Comparison of ENCODE assay signal across 8 cellular contexts in the genomic region with DNA sequence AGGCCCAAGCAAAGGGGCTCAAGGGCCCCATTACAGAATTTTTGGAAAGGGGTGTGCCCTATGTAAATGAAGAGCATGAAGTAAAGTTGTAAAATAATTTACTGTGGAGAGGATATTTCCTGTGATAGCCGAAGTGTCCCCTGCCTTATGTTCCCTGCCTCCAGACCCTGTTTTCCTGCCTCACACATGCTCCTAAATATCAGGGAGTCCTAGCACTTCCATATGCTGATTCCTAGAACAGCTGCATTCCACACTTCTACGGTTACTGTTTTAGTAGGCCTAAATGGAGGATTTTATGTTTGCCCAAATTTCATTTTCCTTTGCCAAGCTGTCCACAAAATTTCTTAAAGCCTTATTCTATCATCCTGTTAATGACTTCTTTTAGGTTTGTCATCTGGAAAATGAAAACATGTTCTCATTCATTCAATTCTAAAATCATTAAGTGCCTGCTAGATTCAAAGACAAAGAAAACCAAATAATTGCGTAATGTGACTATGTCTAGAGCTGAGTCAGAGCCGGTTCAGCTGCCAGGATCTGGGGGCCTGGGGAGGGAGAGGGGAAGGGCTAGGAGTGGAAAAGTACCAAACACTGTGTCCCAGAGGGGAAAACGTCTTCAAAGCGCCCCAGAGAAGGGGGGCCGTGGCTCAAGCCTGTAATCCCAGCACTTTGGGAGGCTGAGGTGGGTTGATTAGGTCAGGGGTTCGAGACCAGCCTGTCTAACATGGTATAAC. TPM values are rescaled to one million over a fixed set of nuclear protein-coding genes. Genes with fewer than 3 reads are reported as not detected.
DNase-seq lines count a peak whose midpoint lies in the region; ATAC-seq, FAIRE-seq and TF ChIP-seq lines count a peak whose summit lies in the region.

No MANE protein-coding gene starts in this region.

- 42 to 47% methylated on average over 8 of the region's 8 CpGs for WGBS in aorta, 2 donors

- peak overlapping the region in 1 of 2 donors; percentile 19 for H3K27ac ChIP-seq in breast epithelium
- peak overlapping the region; percentile 91 for H3K27ac ChIP-seq in keratinocyte (ENCODE audit: control insufficient read depth, insufficient read depth, low read length)
- no peak overlapping the region for H3K27ac ChIP-seq in aorta (ENCODE audit: low read depth in 1 of 2, low read length in 2 of 2)

- no TSS peak for BruUV-seq in MCF 10A (replicated peaks; lab: Mats Ljungman, UMichigan)

- H3K4me1 ChIP-seq in breast epithelium (no peaks in the 10 kb centered on the region), keratinocyte (ENCODE audit: control insufficient read depth, extremely low read depth, insufficient read depth, low read length) (peaks cover 16% of the 10 kb centered on the region), aorta (ENCODE audit: control insufficient read depth in 1 of 2, insufficient read depth in 2 of 2, low read length in 2 of 2) (no peaks in the 10 kb centered on the region)

- H3K4me2 ChIP-seq in keratinocyte (ENCODE audit: control insufficient read depth, extremely low read depth, insufficient read depth, low read depth, low read length), result peak overlapping the region; percentile 54

- H3K4me3 Mint-ChIP-seq in MCF 10A (ENCODE audit: unreplicated experiment), result peak overlapping the region; percentile 11

- H3K27ac Mint-ChIP-seq in MCF 10A (ENCODE audit: low read depth, unreplicated experiment), result peak overlapping the region; percentile 90

- no peak for ATAC-seq in aorta (ENCODE audit: low FRiP score)

- DNase-seq in MCF 10A (ENCODE audit: unreplicated experiment) (peak; percentile 92), breast epithelium (ENCODE audit: low spot score in 2 of 2) (no peak), astrocyte of the hippocampus (ENCODE audit: low read depth, low spot score) (peak; percentile 95), keratinocyte (ENCODE audit: low read depth, low spot score) (no peak), aorta (peak; percentile 61 to 81), GM20000 (ENCODE audit: low spot score) (no peak), DMS79 treated with DMSO at 0.1 percent for 48 hours (lab: John Stamatoyannopoulos, UW) (no peak), NCI-H1105 treated with DMSO at 0.1 percent for 48 hours (lab: John Stamatoyannopoulos, UW) (no peak)

- no peaks in the 10 kb centered on the region for H4K20me1 ChIP-seq in keratinocyte (ENCODE audit: control insufficient read depth, extremely low read depth, insufficient read depth, low read length)

- H3K9me3 ChIP-seq in breast epithelium (peaks cover 0 to 13% of the 10 kb centered on the region in 2 donors), keratinocyte (ENCODE audit: control insufficient read depth, low read depth, low read length) (peaks cover 3% of the 10 kb centered on the region), aorta (ENCODE audit: control insufficient read depth, low read length) (no peaks in the 10 kb centered on the region)

- CTCF ChIA-PET in MCF 10A (lab: Yijun Ruan, JAX), result interaction anchor here (1.0 to 20.4 kb wide), 5 partner anchors 10 to 301 kb away, joined by 3 to 458 read pairs (median 4); no protein-coding TSS in a partner anchor

- H3K27me3 Mint-ChIP-seq in MCF 10A (ENCODE audit: insufficient read depth, unreplicated experiment), result no peaks in the 10 kb centered on the region

- no peaks in the 10 kb centered on the region for H3K79me2 ChIP-seq in keratinocyte (ENCODE audit: control insufficient read depth, insufficient read depth, low read length)

- no peak for TF ChIP-seq CTCF in MCF 10A (IDR thresholded peaks at IDR 0.05; ENCODE audit: unreplicated experiment)
- no peak for TF ChIP-seq CTCF in breast epithelium (IDR thresholded peaks at IDR 0.05)
- TF ChIP-seq CTCF in keratinocyte (optimal IDR thresholded peaks at IDR 0.05 in 1 of 3, IDR thresholded peaks at IDR 0.05 in 1 of 3, conservative IDR thresholded peaks at IDR 0.05 in 1 of 3; ENCODE audit: extremely low read depth in 1 of 3, insufficient read depth in 2 of 3, low read length in 3 of 3), result no peak
- no peak for TF ChIP-seq CTCF in GM20000 (IDR thresholded peaks at IDR 0.05; ENCODE audit: extremely low read depth, missing control alignments)

- H2AFZ ChIP-seq in keratinocyte (ENCODE audit: control insufficient read depth, low read length), result no peak overlapping the region

- H3K36me3 Mint-ChIP-seq in MCF 10A (ENCODE audit: insufficient read depth, unreplicated experiment), result peaks cover 18% of the 10 kb centered on the region

- POLR2A ChIA-PET in MCF 10A (lab: Yijun Ruan, JAX), result interaction anchor here (0.8 to 3.6 kb wide), 9 partner anchors 9 to 105 kb away, joined by 3 to 70 read pairs (median 7); a partner anchor contains a TSS

- H3K4me3 ChIP-seq in breast epithelium, result no peak overlapping the region
- H3K4me3 ChIP-seq in keratinocyte (ENCODE audit: control insufficient read depth in 2 of 3, extremely low read depth in 1 of 3, insufficient read depth in 2 of 3, low read depth in 1 of 3, low read length in 3 of 3), result no peak overlapping the region
- no peak overlapping the region for H3K4me3 ChIP-seq in aorta (ENCODE audit: low read length in 2 of 2)

- peaks cover 23% of the 10 kb centered on the region for H3K4me1 Mint-ChIP-seq in MCF 10A (ENCODE audit: insufficient read depth, unreplicated experiment)

- H3K9me1 ChIP-seq in keratinocyte (ENCODE audit: control insufficient read depth, extremely low read depth, insufficient read depth, low read length), result no peaks in the 10 kb centered on the region

- peak overlapping the region; percentile 66 for H3K9ac ChIP-seq in keratinocyte (ENCODE audit: control insufficient read depth, extremely low read depth, insufficient read depth, low read length)

- TF ChIP-seq POLR2A in breast epithelium (IDR thresholded peaks at IDR 0.05), result no peak

- H3K36me3 ChIP-seq in breast epithelium (no peaks in the 10 kb centered on the region), keratinocyte (ENCODE audit: control insufficient read depth in 2 of 2, extremely low read depth in 1 of 2, insufficient read depth in 2 of 2, low read length in 2 of 2) (no peaks in the 10 kb centered on the region), aorta (ENCODE audit: control insufficient read depth in 1 of 2, insufficient read depth in 2 of 2, low read length in 1 of 2) (no peaks in the 10 kb centered on the region)

- intact Hi-C loops in MCF 10A (cut with micrococcal nuclease) (no loop called here), breast epithelium (cut with DNase I; ENCODE audit: low total_unique reads) (no loop called here), aorta (cut with DNase I) (no loop called here)

- H3K9me3 Mint-ChIP-seq in MCF 10A (ENCODE audit: unreplicated experiment), result peaks cover 16% of the 10 kb centered on the region

- dilution Hi-C loops in keratinocyte (cut with MboI; ENCODE audit: extremely low pct_ligation_motif_present, low sequenced_read_pairs), result no loop called here

- H3K27me3 ChIP-seq in breast epithelium (no peaks in the 10 kb centered on the region), keratinocyte (ENCODE audit: control insufficient read depth, extremely low read depth, insufficient read depth, low read length) (no peaks in the 10 kb centered on the region), aorta (ENCODE audit: control insufficient read depth in 1 of 2, insufficient read depth in 2 of 2, low read length in 1 of 2) (no peaks in the 10 kb centered on the region)

- FAIRE-seq in keratinocyte (lab: Jason Lieb, UNC), result no peak

RNA-seq across cellular contexts. Expression of a gene that starts 25.8 kb away (rescaled TPM):
- total RNA-seq in MCF 10A (2022) (8.8 and 12.8 TPM in 2 replicates), breast epithelium (10 to 100 TPM; 25.2 to 26.5 (median 26.2) TPM), aorta (10 to 100 TPM; 14.1 to 19.9 TPM)
- polyA plus RNA-seq in keratinocyte (9.9 to 18.7 TPM (median 17.6 TPM) in 3 replicates), aorta (10 to 100 TPM in 1 of 2 donors, 1 to 10 TPM in 1; 7.9 to 14.2 TPM)
- 66.4 TPM for polyA plus RNA-seq in keratinocyte (2011; ENCODE audit: low read depth)
- 11.2 and 14.0 TPM in 2 replicates for polyA plus RNA-seq in keratinocyte (2011; cell fraction: cytosol; rRNA removed)
- 11.4 TPM in 2 replicates for polyA plus RNA-seq in keratinocyte (2011; cell fraction: nucleus; rRNA removed)
- polyA plus RNA-seq in keratinocyte (2012; ENCODE audit: low replicate concordance), result 11.0 and 143 TPM in 2 replicates
- 12.0 to 15.1 TPM (median 12.1 TPM) in 3 replicates for polyA minus RNA-seq in keratinocyte
- 12.5 TPM for polyA minus RNA-seq in keratinocyte (2011; cell fraction: cytosol; rRNA and poly(A)+ RNA removed)
- 4.2 and 4.6 TPM in 2 replicates for polyA minus RNA-seq in keratinocyte (2011; cell fraction: nucleus; rRNA and poly(A)+ RNA removed)

RNA-seq across cellular contexts. Expression of a gene that starts 47.3 kb away (rescaled TPM):
- total RNA-seq in MCF 10A (2022) (15.7 and 24.7 TPM in 2 replicates), breast epithelium (10 to 100 TPM; 15.4 to 46.0 (median 31.5) TPM), aorta (10 to 100 TPM; 32.4 to 49.8 TPM)
- polyA plus RNA-seq in keratinocyte (14.4 to 25.0 TPM (median 21.0 TPM) in 3 replicates), aorta (10 to 100 TPM; 28.8 to 46.3 TPM)
- 34.4 TPM for polyA plus RNA-seq in keratinocyte (2011; ENCODE audit: low read depth)
- polyA plus RNA-seq in keratinocyte (2011; cell fraction: cytosol; rRNA removed), result 11.2 and 12.1 TPM in 2 replicates
- polyA plus RNA-seq in keratinocyte (2011; cell fraction: nucleus; rRNA removed), result 37.7 and 41.5 TPM in 2 replicates
- 23.3 and 39.4 TPM in 2 replicates for polyA plus RNA-seq in keratinocyte (2012; ENCODE audit: low replicate concordance)
- 8.7 to 15.7 TPM (median 15.1 TPM) in 3 replicates for polyA minus RNA-seq in keratinocyte
- 10.9 TPM for polyA minus RNA-seq in keratinocyte (2011; cell fraction: cytosol; rRNA and poly(A)+ RNA removed)
- polyA minus RNA-seq in keratinocyte (2011; cell fraction: nucleus; rRNA and poly(A)+ RNA removed), result 17.3 and 35.8 TPM in 2 replicates

Comparison
In these comparisons a context has a peak if more than half of its experiments do, and no peak if none do; other contexts are left out.
1. DNase-seq: peak in MCF 10A (single experiment), astrocyte of the hippocampus (single experiment) and aorta (2 of 2); none in breast epithelium (0 of 2), keratinocyte (single experiment), GM20000 (single experiment), DMS79 treated with DMSO at 0.1 percent for 48 hours (single experiment) and NCI-H1105 treated with DMSO at 0.1 percent for 48 hours (single experiment).